17 cellular contexts compared by ENCODE assay signal in the genomic region with DNA sequence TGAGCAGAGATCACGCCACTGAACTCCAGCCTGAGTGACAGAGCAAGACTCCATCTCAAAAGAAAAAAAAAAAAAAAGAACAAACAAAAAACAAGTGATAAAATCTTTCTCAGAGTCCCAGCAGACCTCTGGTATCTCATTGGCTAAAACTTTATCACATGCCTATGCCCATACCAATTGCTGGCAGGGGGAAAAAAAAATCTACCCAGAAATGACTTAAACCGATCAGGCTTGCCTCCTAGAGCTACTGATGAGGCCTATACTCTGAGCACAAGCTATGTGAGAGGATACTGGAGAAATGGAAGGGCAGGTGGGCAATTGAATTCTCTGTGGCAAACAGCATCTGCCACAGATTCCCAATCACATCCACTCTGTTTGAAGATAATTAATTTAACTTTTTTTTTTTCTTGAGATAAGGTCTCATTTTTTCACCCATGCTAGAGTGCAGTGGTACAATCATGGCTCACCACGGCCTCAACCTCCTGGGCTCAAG.
"Had no signal": no experiment of that assay in that cellular context is flagged by ENCODE, and none has a peak within 500 bp of the region (broad histone marks: within the 10 kb centered on the region; RNA-seq: fewer than 3 reads in every experiment).

No MANE protein-coding gene starts in this region.

- H3K27ac ChIP-seq: heart left ventricle, pancreas, suprapubic skin, thyroid gland had no signal

- H3K4me1 ChIP-seq: pancreas, suprapubic skin, thyroid gland had no signal

- H3K27me3 ChIP-seq: heart left ventricle, pancreas, suprapubic skin, thyroid gland had no signal

- H3K9me3 ChIP-seq: heart left ventricle, pancreas, suprapubic skin, thyroid gland had no signal

- H3K36me3 ChIP-seq: heart left ventricle, pancreas, suprapubic skin had no signal

- H3K4me3 ChIP-seq: heart left ventricle, lung, pancreas, smooth muscle cell, suprapubic skin, thyroid gland had no signal

- DNase-seq: effector memory CD4-positive, alpha-beta T cell; heart left ventricle; hippocampal formation; left colon; left ventricle myocardium superior; mesenchymal stem cell; naive B cell; occipital lobe; pancreas; right cardiac atrium; stimulated activated CD4-positive, alpha-beta T cell treated with anti-CD3 and anti-CD28 coated beads, Interleukin-2, amount 100 ng/mL, for 48 hours; stimulated activated naive CD4-positive, alpha-beta T cell treated with Interleukin-2 at 50 U/mL for 16 hours; thyroid gland had no signal

- ATAC-seq: esophagus mucosa, heart left ventricle, left colon, left ventricle myocardium superior, pancreas, right cardiac atrium had no signal
